ENCODE assay signal across 2 cellular contexts in the genomic region with DNA sequence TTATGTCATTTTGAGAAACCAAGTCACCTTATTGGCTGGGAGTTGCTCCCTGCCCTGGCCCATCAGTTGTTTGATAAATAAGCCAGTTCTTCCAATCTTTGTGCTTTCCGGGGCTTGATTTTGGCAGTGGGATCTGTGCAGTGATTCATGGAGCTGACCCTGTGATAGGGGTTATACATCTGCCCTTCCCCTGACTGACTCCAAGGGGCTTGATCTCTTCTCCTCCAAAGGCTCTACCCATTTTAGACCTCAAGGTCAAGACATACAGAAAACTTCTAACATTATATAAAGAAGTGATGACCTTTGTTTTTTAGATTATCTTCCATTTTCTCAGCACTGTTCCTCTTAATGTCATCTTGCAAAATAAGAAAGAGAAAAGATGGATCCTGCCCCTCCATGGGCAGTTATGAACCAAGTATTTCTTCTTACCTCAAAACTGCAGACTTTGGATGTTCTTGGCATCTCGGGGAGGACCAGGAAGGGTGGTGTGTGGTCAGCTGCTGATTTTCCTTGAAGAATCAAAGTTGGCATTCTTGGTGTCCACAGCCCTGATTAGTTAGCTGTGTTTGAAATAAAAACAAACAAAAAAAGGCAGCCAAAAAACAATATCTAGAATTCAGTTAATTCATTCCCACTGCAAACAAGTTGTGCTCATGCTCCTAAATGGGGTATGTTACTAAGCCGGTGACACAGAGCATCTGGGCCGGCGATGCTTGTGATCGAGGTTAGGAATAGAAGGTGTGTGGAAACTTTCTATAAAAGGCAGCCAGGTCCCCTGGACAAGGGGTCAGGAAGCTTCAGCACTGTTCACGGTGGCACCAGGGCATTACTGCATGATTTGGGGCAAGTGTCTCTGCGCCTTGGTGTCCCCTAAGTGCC.
TF ChIP-seq lines count a peak whose summit lies in the region.

No MANE protein-coding gene starts in this region.

TF ChIP-seq in SK-N-SH, 30 proteins besides CTCF, POLR2A, EP300 and RAD21 (continued from another document):
- TF ChIP-seq, protein P1, sequence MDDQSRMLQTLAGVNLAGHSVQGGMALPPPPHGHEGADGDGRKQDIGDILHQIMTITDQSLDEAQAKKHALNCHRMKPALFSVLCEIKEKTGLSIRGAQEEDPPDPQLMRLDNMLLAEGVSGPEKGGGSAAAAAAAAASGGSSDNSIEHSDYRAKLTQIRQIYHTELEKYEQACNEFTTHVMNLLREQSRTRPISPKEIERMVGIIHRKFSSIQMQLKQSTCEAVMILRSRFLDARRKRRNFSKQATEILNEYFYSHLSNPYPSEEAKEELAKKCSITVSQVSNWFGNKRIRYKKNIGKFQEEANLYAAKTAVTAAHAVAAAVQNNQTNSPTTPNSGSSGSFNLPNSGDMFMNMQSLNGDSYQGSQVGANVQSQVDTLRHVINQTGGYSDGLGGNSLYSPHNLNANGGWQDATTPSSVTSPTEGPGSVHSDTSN (IDR thresholded peaks at IDR 0.05), result no peak
- TF ChIP-seq, protein P2, sequence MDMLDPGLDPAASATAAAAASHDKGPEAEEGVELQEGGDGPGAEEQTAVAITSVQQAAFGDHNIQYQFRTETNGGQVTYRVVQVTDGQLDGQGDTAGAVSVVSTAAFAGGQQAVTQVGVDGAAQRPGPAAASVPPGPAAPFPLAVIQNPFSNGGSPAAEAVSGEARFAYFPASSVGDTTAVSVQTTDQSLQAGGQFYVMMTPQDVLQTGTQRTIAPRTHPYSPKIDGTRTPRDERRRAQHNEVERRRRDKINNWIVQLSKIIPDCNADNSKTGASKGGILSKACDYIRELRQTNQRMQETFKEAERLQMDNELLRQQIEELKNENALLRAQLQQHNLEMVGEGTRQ (IDR thresholded peaks at IDR 0.05; ENCODE audit: borderline replicate concordance, low read depth, low read length), result no peak
- TF ChIP-seq SMC3 (IDR thresholded peaks at IDR 0.05; ENCODE audit: low read depth, low read length) (no peak), ELF1 (IDR thresholded peaks at IDR 0.05) (no peak)

TF ChIP-seq in SK-N-SH treated with all-trans-retinoic acid at 6 μM for 48 hours, 23 proteins besides CTCF, POLR2A, EP300 and RAD21 (continued from another document):
- TF ChIP-seq, protein P3, sequence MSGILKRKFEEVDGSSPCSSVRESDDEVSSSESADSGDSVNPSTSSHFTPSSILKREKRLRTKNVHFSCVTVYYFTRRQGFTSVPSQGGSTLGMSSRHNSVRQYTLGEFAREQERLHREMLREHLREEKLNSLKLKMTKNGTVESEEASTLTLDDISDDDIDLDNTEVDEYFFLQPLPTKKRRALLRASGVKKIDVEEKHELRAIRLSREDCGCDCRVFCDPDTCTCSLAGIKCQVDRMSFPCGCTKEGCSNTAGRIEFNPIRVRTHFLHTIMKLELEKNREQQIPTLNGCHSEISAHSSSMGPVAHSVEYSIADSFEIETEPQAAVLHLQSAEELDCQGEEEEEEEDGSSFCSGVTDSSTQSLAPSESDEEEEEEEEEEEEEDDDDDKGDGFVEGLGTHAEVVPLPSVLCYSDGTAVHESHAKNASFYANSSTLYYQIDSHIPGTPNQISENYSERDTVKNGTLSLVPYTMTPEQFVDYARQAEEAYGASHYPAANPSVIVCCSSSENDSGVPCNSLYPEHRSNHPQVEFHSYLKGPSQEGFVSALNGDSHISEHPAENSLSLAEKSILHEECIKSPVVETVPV (CRISPR knock-in tag; IDR thresholded peaks at IDR 0.05), result no peak
- TF ChIP-seq SNAI2 (CRISPR knock-in tag; IDR thresholded peaks at IDR 0.05), result no peak
- TF ChIP-seq, protein P4, sequence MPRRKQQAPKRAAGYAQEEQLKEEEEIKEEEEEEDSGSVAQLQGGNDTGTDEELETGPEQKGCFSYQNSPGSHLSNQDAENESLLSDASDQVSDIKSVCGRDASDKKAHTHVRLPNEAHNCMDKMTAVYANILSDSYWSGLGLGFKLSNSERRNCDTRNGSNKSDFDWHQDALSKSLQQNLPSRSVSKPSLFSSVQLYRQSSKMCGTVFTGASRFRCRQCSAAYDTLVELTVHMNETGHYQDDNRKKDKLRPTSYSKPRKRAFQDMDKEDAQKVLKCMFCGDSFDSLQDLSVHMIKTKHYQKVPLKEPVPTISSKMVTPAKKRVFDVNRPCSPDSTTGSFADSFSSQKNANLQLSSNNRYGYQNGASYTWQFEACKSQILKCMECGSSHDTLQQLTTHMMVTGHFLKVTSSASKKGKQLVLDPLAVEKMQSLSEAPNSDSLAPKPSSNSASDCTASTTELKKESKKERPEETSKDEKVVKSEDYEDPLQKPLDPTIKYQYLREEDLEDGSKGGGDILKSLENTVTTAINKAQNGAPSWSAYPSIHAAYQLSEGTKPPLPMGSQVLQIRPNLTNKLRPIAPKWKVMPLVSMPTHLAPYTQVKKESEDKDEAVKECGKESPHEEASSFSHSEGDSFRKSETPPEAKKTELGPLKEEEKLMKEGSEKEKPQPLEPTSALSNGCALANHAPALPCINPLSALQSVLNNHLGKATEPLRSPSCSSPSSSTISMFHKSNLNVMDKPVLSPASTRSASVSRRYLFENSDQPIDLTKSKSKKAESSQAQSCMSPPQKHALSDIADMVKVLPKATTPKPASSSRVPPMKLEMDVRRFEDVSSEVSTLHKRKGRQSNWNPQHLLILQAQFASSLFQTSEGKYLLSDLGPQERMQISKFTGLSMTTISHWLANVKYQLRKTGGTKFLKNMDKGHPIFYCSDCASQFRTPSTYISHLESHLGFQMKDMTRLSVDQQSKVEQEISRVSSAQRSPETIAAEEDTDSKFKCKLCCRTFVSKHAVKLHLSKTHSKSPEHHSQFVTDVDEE (CRISPR knock-in tag; IDR thresholded peaks at IDR 0.05), result no peak
- TF ChIP-seq, protein P5, sequence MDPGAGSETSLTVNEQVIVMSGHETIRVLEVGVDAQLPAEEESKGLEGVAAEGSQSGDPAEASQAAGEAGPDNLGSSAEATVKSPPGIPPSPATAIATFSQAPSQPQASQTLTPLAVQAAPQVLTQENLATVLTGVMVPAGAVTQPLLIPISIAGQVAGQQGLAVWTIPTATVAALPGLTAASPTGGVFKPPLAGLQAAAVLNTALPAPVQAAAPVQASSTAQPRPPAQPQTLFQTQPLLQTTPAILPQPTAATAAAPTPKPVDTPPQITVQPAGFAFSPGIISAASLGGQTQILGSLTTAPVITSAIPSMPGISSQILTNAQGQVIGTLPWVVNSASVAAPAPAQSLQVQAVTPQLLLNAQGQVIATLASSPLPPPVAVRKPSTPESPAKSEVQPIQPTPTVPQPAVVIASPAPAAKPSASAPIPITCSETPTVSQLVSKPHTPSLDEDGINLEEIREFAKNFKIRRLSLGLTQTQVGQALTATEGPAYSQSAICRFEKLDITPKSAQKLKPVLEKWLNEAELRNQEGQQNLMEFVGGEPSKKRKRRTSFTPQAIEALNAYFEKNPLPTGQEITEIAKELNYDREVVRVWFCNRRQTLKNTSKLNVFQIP (CRISPR knock-in tag; IDR thresholded peaks at IDR 0.05; ENCODE audit: borderline replicate concordance, low read depth), result no peak
- no peak for TF ChIP-seq ZNF8 (CRISPR knock-in tag; IDR thresholded peaks at IDR 0.05)
- no peak for TF ChIP-seq ZNF565 (CRISPR knock-in tag; conservative IDR thresholded peaks at IDR 0.05; ENCODE audit: low read depth)
- TF ChIP-seq ZNF70 (CRISPR knock-in tag; IDR thresholded peaks at IDR 0.05), result no peak
- no peak for TF ChIP-seq ZC3H10 (CRISPR knock-in tag; IDR thresholded peaks at IDR 0.05)
- TF ChIP-seq BACH2 (CRISPR knock-in tag; IDR thresholded peaks at IDR 0.05; ENCODE audit: borderline replicate concordance), result no peak
